ENCODE assay signal across 28 cellular contexts in genomic region chr17:72239548-72239947, GRCh38.
"Had no signal": no experiment of that assay in that cellular context is flagged by ENCODE, and none has a peak within 500 bp of the region (broad histone marks: within the 10 kb centered on the region; RNA-seq: fewer than 3 reads in every experiment).

No MANE protein-coding gene starts in this region.

- H3K4me3 ChIP-seq: colonic mucosa, esophagus squamous epithelium, gastrocnemius medialis, heart right ventricle, left lung, lower lobe of right lung had no signal

- H3K36me3 ChIP-seq: colonic mucosa, esophagus squamous epithelium, gastrocnemius medialis, heart right ventricle, left lung, lower lobe of right lung had no signal

- H3K4me1 Mint-ChIP-seq: memory B cell; naive thymus-derived CD4-positive, alpha-beta T cell had no signal

- H3K4me1 ChIP-seq: colonic mucosa, esophagus squamous epithelium, gastrocnemius medialis, heart right ventricle, left lung, lower lobe of right lung had no signal

- H3K36me3 Mint-ChIP-seq: memory B cell had no signal

- H3K4me3 Mint-ChIP-seq: dendritic cell treated with granulocyte-macrophage colony-stimulating factor and Interleukin-4, amounts not matched to agents 40 ng/mL and 50 ng/mL, for 4 days; effector memory CD8-positive, alpha-beta T cell; endodermal cell; memory B cell; naive thymus-derived CD4-positive, alpha-beta T cell had no signal

- FAIRE-seq: endometrium, islet of Langerhans, keratinocyte had no signal

- H3K27me3 ChIP-seq: colonic mucosa, gastrocnemius medialis had no signal

- ATAC-seq: effector memory CD8-positive, alpha-beta T cell; esophagus mucosa; gastrocnemius medialis; heart right ventricle; left cardiac atrium; left lung; left ventricle myocardium superior; lower lobe of right lung; naive thymus-derived CD4-positive, alpha-beta T cell had no signal

- DNase-seq: colonic mucosa; cortex of kidney; effector CD8-positive, alpha-beta T cell; effector memory CD8-positive, alpha-beta T cell; endodermal cell; erythroblast; esophagus squamous epithelium; foreskin fibroblast; foreskin melanocyte; gastrocnemius medialis; glutamatergic neuron; head of caudate nucleus; heart right ventricle; hippocampal formation; left cardiac atrium; left lung; left ventricle myocardium superior; lower lobe of right lung; mesendoderm; midbrain; naive thymus-derived CD4-positive, alpha-beta T cell had no signal

- H3K9me3 ChIP-seq: colonic mucosa, gastrocnemius medialis had no signal

- H3K27ac ChIP-seq: colonic mucosa, epithelial cell of prostate, esophagus squamous epithelium, gastrocnemius medialis, heart right ventricle, left lung, lower lobe of right lung had no signal

- H3K27ac Mint-ChIP-seq: dendritic cell treated with granulocyte-macrophage colony-stimulating factor and Interleukin-4, amounts not matched to agents 40 ng/mL and 50 ng/mL, for 4 days; effector memory CD8-positive, alpha-beta T cell; endodermal cell; memory B cell; naive thymus-derived CD4-positive, alpha-beta T cell had no signal

- H3K27me3 Mint-ChIP-seq: dendritic cell treated with granulocyte-macrophage colony-stimulating factor and Interleukin-4, amounts not matched to agents 40 ng/mL and 50 ng/mL, for 4 days; effector memory CD8-positive, alpha-beta T cell had no signal
